ENCODE assay signal across 11 cellular contexts in genomic region chr7:153397459-153397858, GRCh38.
"Had no signal": no experiment of that assay in that cellular context is flagged by ENCODE, and none has a peak within 500 bp of the region (broad histone marks: within the 10 kb centered on the region; RNA-seq: fewer than 3 reads in every experiment).

No MANE protein-coding gene starts in this region.

- H3K27ac ChIP-seq: GM23248 had no signal

- H3K9ac ChIP-seq: GM23248 had no signal

- H3K36me3 ChIP-seq: HAP-1 had no signal

- H3K4me1 ChIP-seq: HAP-1 had no signal

- H3K4me2 ChIP-seq: GM23338 had no signal

- H3K4me3 ChIP-seq: GM23248, GM23338, HAP-1 had no signal

- ATAC-seq: GM23338, HCT116 had no signal

- FAIRE-seq: H1, H54 had no signal

- H2AFZ ChIP-seq: GM23248, GM23338 had no signal

- DNase-seq: GM23248, GOT3, H7, H9, HCEC 1CT, HFFc6 had no signal
